In genomic region chr12:112616469-112617190, GRCh38 we compare ENCODE assay signal across 26 cellular contexts.
DNase-seq lines count a peak whose midpoint lies in the region; ATAC-seq lines count a peak whose summit lies in the region.
"Had no signal": no experiment of that assay in that cellular context is flagged by ENCODE, and none has a peak within 500 bp of the region (broad histone marks: within the 10 kb centered on the region; RNA-seq: fewer than 3 reads in every experiment).

No MANE protein-coding gene starts in this region.

- peaks cover 7% of the 10 kb centered on the region for H3K27me3 Mint-ChIP-seq in CD4-positive, CD25-positive, alpha-beta regulatory T cell

- H3K4me3 ChIP-seq in CD4-positive, CD25-positive, alpha-beta regulatory T cell (ENCODE audit: low read depth, low read length), result peak overlapping the region; percentile 9
- no peak overlapping the region for H3K4me3 ChIP-seq in ectodermal cell (ENCODE audit: insufficient read depth, low read depth, low read length)
- H3K4me3 ChIP-seq: left ventricle myocardium inferior, right lobe of liver had no signal

- ATAC-seq in CD4-positive, CD25-positive, alpha-beta regulatory T cell (ENCODE audit: low read depth in 2 of 2), result no peak
- ATAC-seq: activated naive CD4-positive, alpha-beta T cell treated with anti-CD3 and anti-CD28 coated beads, Interleukin-2, amount 50 U/mL, for 72 hours; right lobe of liver had no signal

- WGBS in ectodermal cell, 2 experiments, result 0 to 4% methylated on average over 2 of the region's 2 CpGs

- peaks cover 6% of the 10 kb centered on the region for H3K27me3 ChIP-seq in CD4-positive, CD25-positive, alpha-beta regulatory T cell (ENCODE audit: control insufficient read depth, insufficient read depth, low read length)
- no peaks in the 10 kb centered on the region for H3K27me3 ChIP-seq in ectodermal cell (ENCODE audit: control insufficient read depth, insufficient read depth, low read length, poor library complexity, severe bottlenecking)
- H3K27me3 ChIP-seq: right lobe of liver had no signal

- no peaks in the 10 kb centered on the region for H3K9me3 ChIP-seq in CD4-positive, CD25-positive, alpha-beta regulatory T cell (ENCODE audit: control insufficient read depth in 2 of 2, low read length in 2 of 2)
- no peaks in the 10 kb centered on the region for H3K9me3 ChIP-seq in ectodermal cell (ENCODE audit: control insufficient read depth, low read length)
- H3K9me3 ChIP-seq: left ventricle myocardium inferior, right lobe of liver had no signal

- peaks cover 7% of the 10 kb centered on the region for H3K36me3 Mint-ChIP-seq in CD4-positive, CD25-positive, alpha-beta regulatory T cell
- H3K36me3 Mint-ChIP-seq: activated naive CD4-positive, alpha-beta T cell treated with anti-CD3 and anti-CD28 coated beads, Interleukin-2, amount 50 U/mL, for 72 hours had no signal

- peak overlapping the region in 2 of 3 donors; percentile 44 to 51 for H3K27ac Mint-ChIP-seq in CD4-positive, CD25-positive, alpha-beta regulatory T cell
- H3K27ac Mint-ChIP-seq: nephron had no signal

- no peaks in the 10 kb centered on the region for H3K36me3 ChIP-seq in CD4-positive, CD25-positive, alpha-beta regulatory T cell (ENCODE audit: control insufficient read depth, insufficient read depth, low read length)
- H3K36me3 ChIP-seq in ectodermal cell (ENCODE audit: control insufficient read depth, insufficient read depth, low read length), result no peaks in the 10 kb centered on the region
- H3K36me3 ChIP-seq: left ventricle myocardium inferior, right lobe of liver had no signal

- peaks cover 0 to 1% (median 0%) of the 10 kb centered on the region in 7 donors for H3K9me3 Mint-ChIP-seq in CD4-positive, CD25-positive, alpha-beta regulatory T cell
- H3K9me3 Mint-ChIP-seq: activated naive CD4-positive, alpha-beta T cell treated with anti-CD3 and anti-CD28 coated beads, Interleukin-2, amount 50 U/mL, for 72 hours; nephron had no signal

- peaks cover 4% of the 10 kb centered on the region for H3K4me1 ChIP-seq in CD4-positive, CD25-positive, alpha-beta regulatory T cell (ENCODE audit: control insufficient read depth, insufficient read depth, low read length, poor library complexity, severe bottlenecking)
- H3K4me1 ChIP-seq in ectodermal cell (ENCODE audit: control insufficient read depth, insufficient read depth, low read length), result peaks cover 8% of the 10 kb centered on the region
- H3K4me1 ChIP-seq: left ventricle myocardium inferior, right lobe of liver had no signal

- H3K27ac ChIP-seq in CD4-positive, CD25-positive, alpha-beta regulatory T cell (ENCODE audit: insufficient read depth, low read length, poor library complexity, severe bottlenecking), result no peak overlapping the region
- peak overlapping the region; percentile 11 for H3K27ac ChIP-seq in ectodermal cell (ENCODE audit: insufficient read depth, low read depth, low read length, poor library complexity, severe bottlenecking)
- H3K27ac ChIP-seq: C4-2B, left ventricle myocardium inferior, right lobe of liver had no signal

- H3K4me3 Mint-ChIP-seq in CD4-positive, CD25-positive, alpha-beta regulatory T cell, result peak overlapping the region in 2 of 4 donors; percentile 22 to 77
- H3K4me3 Mint-ChIP-seq: nephron had no signal

- H3K4me1 Mint-ChIP-seq in CD4-positive, CD25-positive, alpha-beta regulatory T cell, result peaks cover 0 to 21% (median 3%) of the 10 kb centered on the region in 4 donors
- H3K4me1 Mint-ChIP-seq: nephron had no signal

- DNase-seq in CD4-positive, CD25-positive, alpha-beta regulatory T cell, result no peak
- DNase-seq in NCI-H446 treated with DMSO at 0.1 percent for 48 hours (lab: John Stamatoyannopoulos, UW) (peak; percentile 15), inferior parietal cortex (ENCODE audit: extremely low spot score) (peak; percentile 25), 8988T (no peak), SW 1271 (lab: John Stamatoyannopoulos, UW) (no peak), NCI-H524 (lab: John Stamatoyannopoulos, UW) (no peak), D341Med (ENCODE audit: low spot score) (no peak)
- DNase-seq: activated CD4-positive, alpha-beta T cell treated with anti-CD3 and anti-CD28 coated beads, Interleukin-2, amount 50 U/mL, for 4 hours; activated CD4-positive, CD25-positive, alpha-beta regulatory T cell; aorta; GOT3; Kasumi-1; left ventricle myocardium inferior; MV-4-11; NCI-H1694 treated with DMSO at 0.1 percent for 48 hours; NCI-H82; posterior cingulate gyrus; right lobe of liver; stimulated activated CD4-positive, alpha-beta T cell treated with anti-CD3 and anti-CD28 coated beads, Interleukin-12 subunit alpha, Interleukin-12 subunit beta, amount 100 ng/mL, for 4 hours; stimulated activated CD4-positive, alpha-beta T cell treated with anti-CD3 and anti-CD28 coated beads, Interleukin-4, amount 100 ng/mL, for 24 hours; stimulated activated naive CD4-positive, alpha-beta T cell; T-helper 9 cell had no signal

Comparison
In these comparisons a context has a peak if more than half of its experiments do, and no peak if none do; other contexts are left out.
1. DNase-seq: peak in NCI-H446 treated with DMSO at 0.1 percent for 48 hours (single experiment) and inferior parietal cortex (single experiment); none in CD4-positive, CD25-positive, alpha-beta regulatory T cell (0 of 3), 8988T (single experiment), SW 1271 (0 of 2), NCI-H524 (0 of 2) and D341Med (single experiment).